9 cellular contexts compared by ENCODE assay signal in the genomic region with DNA sequence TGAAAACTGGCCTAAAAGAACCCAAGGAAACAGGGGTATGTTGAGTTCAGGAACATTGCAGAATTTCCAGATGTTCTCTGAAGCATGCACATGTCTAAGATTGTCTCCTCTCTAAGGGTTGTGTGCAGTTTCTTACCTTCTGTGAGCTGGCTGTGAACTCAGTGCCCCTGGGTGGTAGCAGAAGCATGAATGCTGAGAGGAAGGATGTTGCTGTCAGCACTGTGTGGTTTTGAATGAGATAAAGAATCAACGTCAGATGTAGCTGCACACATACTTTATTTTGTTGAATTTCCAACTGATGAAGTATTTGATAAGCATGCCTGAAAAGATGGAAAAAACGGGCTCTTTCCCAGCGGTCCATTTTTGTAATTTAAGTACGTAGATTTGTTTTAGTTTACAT. TPM values are rescaled to one million over a fixed set of nuclear protein-coding genes. Genes with fewer than 3 reads are reported as not detected.
DNase-seq lines count a peak whose midpoint lies in the region; TF ChIP-seq lines count a peak whose summit lies in the region.
"Had no signal": no experiment of that assay in that cellular context is flagged by ENCODE, and none has a peak within 500 bp of the region (broad histone marks: within the 10 kb centered on the region; RNA-seq: fewer than 3 reads in every experiment).

No MANE protein-coding gene starts in this region.

- H3K27ac ChIP-seq in KMS-11 (no peak overlapping the region), breast epithelium (no peak overlapping the region)

- intact Hi-C loops in breast epithelium (cut with DNase I; ENCODE audit: low total_unique reads) = no loop called here

- TF ChIP-seq CTCF in KMS-11 (conservative IDR thresholded peaks at IDR 0.05; ENCODE audit: low read depth, low read length) (no peak), fibroblast of pulmonary artery (IDR thresholded peaks at IDR 0.05; ENCODE audit: low read length, missing control alignments) (no peak), breast epithelium (IDR thresholded peaks at IDR 0.05) (no peak), nephron progenitor cell (IDR thresholded peaks at IDR 0.05) (no peak)

- peak overlapping the region; percentile 52 for H3K4me3 Mint-ChIP-seq in activated CD4-positive, alpha-beta memory T cell treated with anti-CD3 and anti-CD28 coated beads, Interleukin-2, amount 10 ng/mL, durations not matched to agents 7 days and 5 days
- no peak overlapping the region for H3K4me3 Mint-ChIP-seq in nephron progenitor cell

- no peak overlapping the region for H3K4me3 ChIP-seq in KMS-11 (IDR thresholded peaks at IDR 0.05; ENCODE audit: insufficient read depth, low read depth, low read length)
- H3K4me3 ChIP-seq in fibroblast of pulmonary artery (replicated peaks; ENCODE audit: low read depth, low read length) = no peak overlapping the region
- no peak overlapping the region for H3K4me3 ChIP-seq in breast epithelium
- H3K4me3 ChIP-seq: lung had no signal

- no peaks in the 10 kb centered on the region for H3K36me3 ChIP-seq in KMS-11 (ENCODE audit: insufficient read depth)
- H3K36me3 ChIP-seq in breast epithelium = no peaks in the 10 kb centered on the region

- H3K27me3 Mint-ChIP-seq in activated CD4-positive, alpha-beta memory T cell treated with anti-CD3 and anti-CD28 coated beads, Interleukin-2, amount 10 ng/mL, durations not matched to agents 7 days and 5 days = no peaks in the 10 kb centered on the region
- peaks cover 18% of the 10 kb centered on the region for H3K27me3 Mint-ChIP-seq in nephron progenitor cell (ENCODE audit: low read depth, poor library complexity)

- H3K4me2 ChIP-seq in KMS-11 = peak overlapping the region; percentile 25; the same call in 1 of the 2 replicates

- H3K9me3 ChIP-seq in breast epithelium = peaks cover 0 to 7% of the 10 kb centered on the region in 2 donors

- DNase-seq in AML-193 (lab: John Stamatoyannopoulos, UW) (peak; percentile 29 to 34), fibroblast of pulmonary artery (ENCODE audit: low read depth) (peak; percentile 48), HT-29 (ENCODE audit: low spot score) (no peak), NCI-H345 (lab: John Stamatoyannopoulos, UW) (no peak), breast epithelium (ENCODE audit: low spot score in 2 of 2) (no peak), nephron progenitor cell (no peak)
- peak; percentile 73 for DNase-seq in activated CD4-positive, alpha-beta memory T cell treated with anti-CD3 and anti-CD28 coated beads, Interleukin-2, amount 10 ng/mL, durations not matched to agents 7 days and 5 days

- no peaks in the 10 kb centered on the region for H3K79me2 ChIP-seq in KMS-11 (ENCODE audit: insufficient read depth, low read depth)

- POLR2A ChIA-PET in activated CD4-positive, alpha-beta memory T cell treated with anti-CD3 and anti-CD28 coated beads, Interleukin-2, amount 10 ng/mL, durations not matched to agents 7 days and 5 days (lab: Charles Lee) = interaction anchor here (0.9 to 5.8 kb wide), 8 partner anchors 15 to 100 kb away, joined by 3 to 224 read pairs (median 8); a partner anchor contains a TSS

- H3K9me3 Mint-ChIP-seq in activated CD4-positive, alpha-beta memory T cell treated with anti-CD3 and anti-CD28 coated beads, Interleukin-2, amount 10 ng/mL, durations not matched to agents 7 days and 5 days = peaks cover 5% of the 10 kb centered on the region
- H3K9me3 Mint-ChIP-seq in nephron progenitor cell = no peaks in the 10 kb centered on the region

- no peaks in the 10 kb centered on the region for H3K27me3 ChIP-seq in KMS-11 (ENCODE audit: insufficient read depth, low read depth)
- no peaks in the 10 kb centered on the region for H3K27me3 ChIP-seq in breast epithelium

- H3K36me3 Mint-ChIP-seq in activated CD4-positive, alpha-beta memory T cell treated with anti-CD3 and anti-CD28 coated beads, Interleukin-2, amount 10 ng/mL, durations not matched to agents 7 days and 5 days (ENCODE audit: low read depth) = peaks cover 9% of the 10 kb centered on the region
- H3K36me3 Mint-ChIP-seq in nephron progenitor cell (ENCODE audit: low read depth) = no peaks in the 10 kb centered on the region

- no peak overlapping the region for H3K9ac ChIP-seq in KMS-11

- no peak overlapping the region for H2AFZ ChIP-seq in KMS-11 (ENCODE audit: low read depth)

- H3K27ac Mint-ChIP-seq in activated CD4-positive, alpha-beta memory T cell treated with anti-CD3 and anti-CD28 coated beads, Interleukin-2, amount 10 ng/mL, durations not matched to agents 7 days and 5 days = peak overlapping the region; percentile 98
- no peak overlapping the region for H3K27ac Mint-ChIP-seq in nephron progenitor cell

- no peak for TF ChIP-seq POLR2A in breast epithelium (IDR thresholded peaks at IDR 0.05)

- CTCF ChIA-PET in activated CD4-positive, alpha-beta memory T cell treated with anti-CD3 and anti-CD28 coated beads, Interleukin-2, amount 10 ng/mL, durations not matched to agents 7 days and 5 days (lab: Charles Lee) = interaction anchor here (1.0 to 6.0 kb wide), 8 partner anchors 12 to 202 kb away, joined by 3 to 69 read pairs (median 6); no protein-coding TSS in a partner anchor

- peaks cover 45% of the 10 kb centered on the region for H3K4me1 ChIP-seq in KMS-11 (ENCODE audit: low read depth, poor library complexity, severe bottlenecking)
- H3K4me1 ChIP-seq in breast epithelium = no peaks in the 10 kb centered on the region

- H4K20me1 ChIP-seq in KMS-11 (ENCODE audit: insufficient read depth) = no peaks in the 10 kb centered on the region

- peaks cover 50% of the 10 kb centered on the region for H3K4me1 Mint-ChIP-seq in activated CD4-positive, alpha-beta memory T cell treated with anti-CD3 and anti-CD28 coated beads, Interleukin-2, amount 10 ng/mL, durations not matched to agents 7 days and 5 days
- no peaks in the 10 kb centered on the region for H3K4me1 Mint-ChIP-seq in nephron progenitor cell

RNA-seq across cellular contexts. Expression of a gene that starts 23.8 kb away (rescaled TPM):
- 100 to 1,000 TPM; 128 TPM for total RNA-seq in activated CD4-positive, alpha-beta memory T cell treated with anti-CD3 and anti-CD28 coated beads, Interleukin-2, amount 10 ng/mL, durations not matched to agents 7 days and 5 days
- 0.05 TPM in 1 of 2 replicates, not detected in the other for total RNA-seq in HT-29 (2014; rRNA removed; shearing (Covaris generic))
- total RNA-seq in breast epithelium = 10 to 100 TPM in 1 of 3 donors, 1 to 10 TPM in 2; 2.0 to 47.2 (median 2.6) TPM

RNA-seq across cellular contexts. Expression of a gene that starts 51.5 kb away (rescaled TPM):
- under 1 TPM; 0.40 to 0.95 TPM for total RNA-seq in activated CD4-positive, alpha-beta memory T cell treated with anti-CD3 and anti-CD28 coated beads, Interleukin-2, amount 10 ng/mL, durations not matched to agents 7 days and 5 days
- total RNA-seq in HT-29 (2014; rRNA removed; shearing (Covaris generic)) = not detected in 2 replicates
- 10 to 100 TPM in 1 of 3 donors, 1 to 10 TPM in 2; 6.4 to 16.6 (median 7.5) TPM for total RNA-seq in breast epithelium

Comparison
In these comparisons a context has a peak if more than half of its experiments do, and no peak if none do; other contexts are left out.
1. DNase-seq: peak in AML-193 (2 of 2), activated CD4-positive, alpha-beta memory T cell treated with anti-CD3 and anti-CD28 coated beads, Interleukin-2, amount 10 ng/mL, durations not matched to agents 7 days and 5 days (single experiment) and fibroblast of pulmonary artery (single experiment); none in HT-29 (single experiment), NCI-H345 (single experiment), breast epithelium (0 of 2) and nephron progenitor cell (single experiment).